24 cellular contexts compared by ENCODE assay signal in genomic region chr3:14397940-14398800, GRCh38. TPM values are rescaled to one million over a fixed set of nuclear protein-coding genes. Genes with fewer than 3 reads are reported as not detected.
DNase-seq lines count a peak whose midpoint lies in the region; ATAC-seq, FAIRE-seq and TF ChIP-seq lines count a peak whose summit lies in the region.
"Had no signal": no experiment of that assay in that cellular context is flagged by ENCODE, and none has a peak within 500 bp of the region (broad histone marks: within the 10 kb centered on the region; RNA-seq: fewer than 3 reads in every experiment).

No MANE protein-coding gene starts in this region.

- CTCF ChIA-PET in CD4-positive, alpha-beta T cell (lab: Charles Lee) = no interaction called here

- H3K36me3 Mint-ChIP-seq in CD4-positive, alpha-beta T cell (ENCODE audit: low read depth) = peaks cover 4% of the 10 kb centered on the region
- H3K36me3 Mint-ChIP-seq in central memory CD8-positive, alpha-beta T cell (ENCODE audit: insufficient read depth) = peaks cover 12% of the 10 kb centered on the region
- H3K36me3 Mint-ChIP-seq: activated naive CD8-positive, alpha-beta T cell treated with anti-CD3 and anti-CD28 coated beads, Interleukin-2, amount 10 ng/mL, durations not matched to agents 7 days and 5 days had no signal

- peaks cover 60 to 63% of the 10 kb centered on the region in 2 experiments for H3K4me1 ChIP-seq in neutrophil (ENCODE audit: control insufficient read depth in 1 of 2, insufficient read depth in 1 of 2, low read depth in 1 of 2, low read length in 1 of 2)

- TF ChIP-seq CTCF in CD4-positive, alpha-beta T cell (IDR thresholded peaks at IDR 0.05) = no peak
- no peak for TF ChIP-seq CTCF in neutrophil (IDR thresholded peaks at IDR 0.05)

- POLR2A ChIA-PET in CD4-positive, alpha-beta T cell (lab: Charles Lee) = no interaction called here

- FAIRE-seq in GM19239 (lab: Jason Lieb, UNC) = no peak
- FAIRE-seq: endothelial cell of umbilical vein, GM12891, islet of Langerhans had no signal

- H3K4me3 Mint-ChIP-seq in CD4-positive, alpha-beta T cell = peak overlapping the region; percentile 15
- H3K4me3 Mint-ChIP-seq in central memory CD8-positive, alpha-beta T cell = no peak overlapping the region
- H3K4me3 Mint-ChIP-seq: activated CD4-positive, alpha-beta memory T cell treated with anti-CD3 and anti-CD28 coated beads for 36 hours; activated naive CD8-positive, alpha-beta T cell treated with anti-CD3 and anti-CD28 coated beads, Interleukin-2, amount 10 ng/mL, durations not matched to agents 7 days and 5 days; T-helper 1 cell treated with Interleukin-12 subunit alpha and Interleukin-12 subunit beta and Interleukin-4 antibody, amounts not matched to agents 30 μg/mL and 1 μg/mL, for 36 hours had no signal

- no peak for ATAC-seq in CD4-positive, alpha-beta T cell (ENCODE audit: poor library complexity)
- no peak for ATAC-seq in central memory CD8-positive, alpha-beta T cell (replicated peaks; ENCODE audit: extremely low read depth, poor library complexity, severe bottlenecking)
- ATAC-seq in GM21423 (IDR thresholded peaks at IDR 0.05; ENCODE audit: unreplicated experiment) = no peak
- ATAC-seq in HG03460 (IDR thresholded peaks at IDR 0.05; ENCODE audit: unreplicated experiment) = no peak
- ATAC-seq: gastroesophageal sphincter, left lung had no signal

- peak overlapping the region in 1 of 2 experiments; percentile 47 for H3K4me3 ChIP-seq in neutrophil (ENCODE audit: low read depth in 1 of 2, low read length in 1 of 2)
- H3K4me3 ChIP-seq: gastroesophageal sphincter, left lung, ovary, SJSA1, suprapubic skin had no signal

- H3K9me3 Mint-ChIP-seq in CD4-positive, alpha-beta T cell = no peaks in the 10 kb centered on the region
- no peaks in the 10 kb centered on the region for H3K9me3 Mint-ChIP-seq in central memory CD8-positive, alpha-beta T cell
- H3K9me3 Mint-ChIP-seq: activated CD4-positive, alpha-beta memory T cell treated with anti-CD3 and anti-CD28 coated beads for 36 hours; activated naive CD8-positive, alpha-beta T cell treated with anti-CD3 and anti-CD28 coated beads, Interleukin-2, amount 10 ng/mL, durations not matched to agents 7 days and 5 days; T-helper 1 cell treated with Interleukin-12 subunit alpha and Interleukin-12 subunit beta and Interleukin-4 antibody, amounts not matched to agents 30 μg/mL and 1 μg/mL, for 36 hours had no signal

- H3K9me3 ChIP-seq in CD4-positive, alpha-beta T cell (ENCODE audit: control insufficient read depth, low read length) = no peaks in the 10 kb centered on the region
- H3K9me3 ChIP-seq in neutrophil = no peaks in the 10 kb centered on the region
- H3K9me3 ChIP-seq: gastroesophageal sphincter, left lung, ovary, SJSA1, suprapubic skin had no signal

- TF ChIP-seq RAD21 in Ishikawa (IDR thresholded peaks at IDR 0.05; ENCODE audit: low read depth) = no peak

- H3K4me1 Mint-ChIP-seq in CD4-positive, alpha-beta T cell (ENCODE audit: low read depth) = peaks cover 29% of the 10 kb centered on the region
- peaks cover 21% of the 10 kb centered on the region for H3K4me1 Mint-ChIP-seq in central memory CD8-positive, alpha-beta T cell

- no peak for TF ChIP-seq EP300 in Ishikawa (IDR thresholded peaks at IDR 0.05; ENCODE audit: borderline replicate concordance)

- no peak for DNase-seq in CD4-positive, alpha-beta T cell
- no peak for DNase-seq in central memory CD8-positive, alpha-beta T cell (ENCODE audit: low spot score in 2 of 2)
- DNase-seq in GM19239 (ENCODE audit: insufficient read length, low spot score) = no peak
- DNase-seq: activated CD4-positive, alpha-beta memory T cell treated with anti-CD3 and anti-CD28 coated beads for 36 hours; activated CD4-positive, CD25-positive, alpha-beta regulatory T cell treated with anti-CD3 and anti-CD28 coated beads, Interleukin-2, amount 50 U/mL, for 72 hours; activated naive CD8-positive, alpha-beta T cell treated with anti-CD3 and anti-CD28 coated beads, Interleukin-2, amount 10 ng/mL, durations not matched to agents 7 days and 5 days; KG1; left lung; MM.1S; NCI-H1417 treated with DMSO at 0.1 percent for 48 hours; NCI-H774; ovary; stimulated activated CD4-positive, alpha-beta T cell treated with anti-CD3 and anti-CD28 coated beads, Interleukin-2, amount 100 ng/mL, for 48 hours had no signal

- no peaks in the 10 kb centered on the region for H3K27me3 ChIP-seq in CD4-positive, alpha-beta T cell (ENCODE audit: control insufficient read depth, insufficient read depth, low read length)
- H3K27me3 ChIP-seq in neutrophil = no peaks in the 10 kb centered on the region
- H3K27me3 ChIP-seq: gastroesophageal sphincter, left lung, ovary, SJSA1, suprapubic skin had no signal

- no peaks in the 10 kb centered on the region for H3K27me3 Mint-ChIP-seq in CD4-positive, alpha-beta T cell
- no peaks in the 10 kb centered on the region for H3K27me3 Mint-ChIP-seq in central memory CD8-positive, alpha-beta T cell
- H3K27me3 Mint-ChIP-seq: activated CD4-positive, alpha-beta memory T cell treated with anti-CD3 and anti-CD28 coated beads for 36 hours had no signal

- intact Hi-C loops in CD4-positive, alpha-beta T cell (cut with DNase I, micrococcal nuclease) = loop anchor here in 1 of 2 experiments (2.0 kb wide), 1 partner anchor 137 kb away; no protein-coding TSS in a partner anchor

- no peaks in the 10 kb centered on the region for H3K36me3 ChIP-seq in neutrophil
- H3K36me3 ChIP-seq: gastroesophageal sphincter, left lung, ovary, suprapubic skin had no signal

- peak overlapping the region; percentile 55 for H3K27ac Mint-ChIP-seq in CD4-positive, alpha-beta T cell
- H3K27ac Mint-ChIP-seq in central memory CD8-positive, alpha-beta T cell (ENCODE audit: low read depth) = peak overlapping the region; percentile 83
- H3K27ac Mint-ChIP-seq: activated CD4-positive, alpha-beta memory T cell treated with anti-CD3 and anti-CD28 coated beads for 36 hours had no signal

- no peak overlapping the region for H3K27ac ChIP-seq in CD4-positive, alpha-beta T cell (ENCODE audit: low read depth, low read length)
- H3K27ac ChIP-seq in neutrophil = peak overlapping the region; percentile 99
- H3K27ac ChIP-seq: gastroesophageal sphincter, ovary, SJSA1, suprapubic skin had no signal

TF ChIP-seq in Ishikawa, 13 proteins besides CTCF, POLR2A, EP300 and RAD21:
- TF ChIP-seq NFIC (IDR thresholded peaks at IDR 0.05) = no peak
- TF ChIP-seq MAX (IDR thresholded peaks at IDR 0.05) = no peak
- TF ChIP-seq TCF12 (IDR thresholded peaks at IDR 0.05; ENCODE audit: low read depth) = no peak
- peak; percentile 49 for TF ChIP-seq REST (IDR thresholded peaks at IDR 0.05; ENCODE audit: low read depth)
- no peak for TF ChIP-seq CREB1 (IDR thresholded peaks at IDR 0.05; ENCODE audit: low read depth)

RNA-seq across cellular contexts. Expression of gene SLC6A6, which starts 4.2 kb away (rescaled TPM):
- total RNA-seq in CD4-positive, alpha-beta T cell = 10 to 100 TPM; 27.8 to 31.2 TPM
